Comparison of ENCODE assay signal across 31 cellular contexts in the genomic region with DNA sequence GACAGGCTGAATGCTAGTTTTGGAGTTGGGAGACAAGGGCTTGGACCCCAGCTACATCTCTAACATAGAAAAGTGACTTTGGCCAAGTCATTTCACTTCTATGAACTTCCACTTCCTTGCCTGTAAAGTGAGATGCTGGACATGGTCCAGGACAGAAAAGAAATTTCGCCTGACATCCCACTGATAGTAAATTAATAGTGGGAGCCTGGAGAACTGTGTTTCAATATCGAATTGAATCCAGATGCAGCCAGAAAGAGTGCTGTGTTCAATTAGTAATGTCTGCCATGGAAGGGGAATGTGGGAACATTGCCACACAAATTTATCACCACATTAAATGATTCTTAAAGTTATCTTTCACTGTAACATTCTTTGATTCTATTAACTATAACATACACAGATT.
"Had no signal": no experiment of that assay in that cellular context is flagged by ENCODE, and none has a peak within 500 bp of the region (broad histone marks: within the 10 kb centered on the region; RNA-seq: fewer than 3 reads in every experiment).

No MANE protein-coding gene starts in this region.

- H3K4me1 Mint-ChIP-seq: central memory CD8-positive, alpha-beta T cell had no signal

- H3K4me1 ChIP-seq: Peyer's patch, SJSA1 had no signal

- H3K4me3 Mint-ChIP-seq: activated CD4-positive, alpha-beta memory T cell treated with anti-CD3 and anti-CD28 coated beads for 36 hours; activated CD4-positive, alpha-beta T cell treated with anti-CD3 and anti-CD28 coated beads for 36 hours; activated CD4-positive, alpha-beta T cell treated with anti-CD3 and anti-CD28 coated beads, Interleukin-2, amount 10 ng/mL, durations not matched to agents 7 days and 5 days; activated naive CD4-positive, alpha-beta T cell treated with anti-CD3 and anti-CD28 coated beads, Interleukin-2, amount 10 ng/mL, durations not matched to agents 7 days and 5 days; activated naive CD8-positive, alpha-beta T cell; activated naive CD8-positive, alpha-beta T cell treated with anti-CD3 and anti-CD28 coated beads, Interleukin-2, amount 50 U/mL, for 24 hours; central memory CD8-positive, alpha-beta T cell; T-helper 1 cell treated with Interleukin-12 subunit alpha and Interleukin-12 subunit beta and Interleukin-4 antibody, amounts not matched to agents 30 μg/mL and 1 μg/mL, for 36 hours; T-helper 2 cell treated with Interferon-gamma antibody and Interleukin-4, amounts not matched to agents 5 μg/mL and 100 μg/mL, for 36 hours; WTC11 had no signal

- H3K36me3 ChIP-seq: cardiac muscle cell, Peyer's patch, SJSA1 had no signal

- DNase-seq: activated CD4-positive, alpha-beta memory T cell treated with anti-CD3 and anti-CD28 coated beads for 36 hours; activated CD4-positive, alpha-beta T cell treated with anti-CD3 and anti-CD28 coated beads for 36 hours; activated CD4-positive, alpha-beta T cell treated with anti-CD3 and anti-CD28 coated beads, Interleukin-2, amount 10 ng/mL, durations not matched to agents 7 days and 5 days; activated CD8-positive, alpha-beta memory T cell treated with anti-CD3 and anti-CD28 coated beads, Interleukin-2, amount 50 U/mL, for 4 hours; activated effector memory CD4-positive, alpha-beta T cell treated with Interleukin-2 at 50 U/mL for 16 hours; activated naive CD4-positive, alpha-beta T cell treated with anti-CD3 and anti-CD28 coated beads, Interleukin-2, amount 10 ng/mL, durations not matched to agents 7 days and 5 days; activated naive CD8-positive, alpha-beta T cell treated with anti-CD3 and anti-CD28 coated beads, Interleukin-2, amount 50 U/mL, for 24 hours; activated T-cell treated with anti-CD3 and anti-CD28 coated beads, Interleukin-2, amount 50 U/mL, for 48 hours; anterior cingulate cortex; Karpas-422; KBM-7; NCI-H1105 treated with DMSO at 0.1 percent for 48 hours; NCI-H1436; NCI-H1694; NCI-H2029; NCI-H510A; NCI-H526; NCI-H748 treated with DMSO at 0.1 percent for 48 hours; NK-92 treated with Interleukin-12 subunit alpha and Interleukin-12 subunit beta, amount 100 ng/mL, for 24 hours; PC-3; Peyer's patch; RPMI8226; SHP77 treated with DMSO at 0.1 percent for 48 hours had no signal

- H3K27me3 ChIP-seq: cardiac muscle cell, Peyer's patch, SJSA1 had no signal

- H3K9me3 Mint-ChIP-seq: activated CD4-positive, alpha-beta memory T cell treated with anti-CD3 and anti-CD28 coated beads for 36 hours; activated CD4-positive, alpha-beta T cell treated with anti-CD3 and anti-CD28 coated beads, Interleukin-2, amount 10 ng/mL, durations not matched to agents 7 days and 5 days; activated naive CD4-positive, alpha-beta T cell treated with anti-CD3 and anti-CD28 coated beads, Interleukin-2, amount 10 ng/mL, durations not matched to agents 7 days and 5 days; activated naive CD8-positive, alpha-beta T cell treated with anti-CD3 and anti-CD28 coated beads, Interleukin-2, amount 50 U/mL, for 24 hours; central memory CD8-positive, alpha-beta T cell; T-helper 1 cell treated with Interleukin-12 subunit alpha and Interleukin-12 subunit beta and Interleukin-4 antibody, amounts not matched to agents 30 μg/mL and 1 μg/mL, for 36 hours; T-helper 2 cell treated with Interferon-gamma antibody and Interleukin-4, amounts not matched to agents 5 μg/mL and 100 μg/mL, for 36 hours; WTC11 had no signal

- H3K4me3 ChIP-seq: cardiac muscle cell, Peyer's patch, SJSA1 had no signal

- H3K27me3 Mint-ChIP-seq: activated CD4-positive, alpha-beta T cell treated with anti-CD3 and anti-CD28 coated beads for 36 hours; activated CD4-positive, alpha-beta T cell treated with anti-CD3 and anti-CD28 coated beads, Interleukin-2, amount 10 ng/mL, durations not matched to agents 7 days and 5 days; activated naive CD4-positive, alpha-beta T cell treated with anti-CD3 and anti-CD28 coated beads, Interleukin-2, amount 10 ng/mL, durations not matched to agents 7 days and 5 days; activated naive CD8-positive, alpha-beta T cell treated with anti-CD3 and anti-CD28 coated beads, Interleukin-2, amount 50 U/mL, for 24 hours; central memory CD8-positive, alpha-beta T cell had no signal

- H3K27ac Mint-ChIP-seq: activated CD4-positive, alpha-beta memory T cell treated with anti-CD3 and anti-CD28 coated beads for 36 hours; activated CD4-positive, alpha-beta T cell treated with anti-CD3 and anti-CD28 coated beads for 36 hours; activated CD4-positive, alpha-beta T cell treated with anti-CD3 and anti-CD28 coated beads, Interleukin-2, amount 10 ng/mL, durations not matched to agents 7 days and 5 days; activated naive CD4-positive, alpha-beta T cell treated with anti-CD3 and anti-CD28 coated beads, Interleukin-2, amount 10 ng/mL, durations not matched to agents 7 days and 5 days; activated naive CD8-positive, alpha-beta T cell; activated naive CD8-positive, alpha-beta T cell treated with anti-CD3 and anti-CD28 coated beads, Interleukin-2, amount 50 U/mL, for 24 hours; T-helper 1 cell treated with Interleukin-12 subunit alpha and Interleukin-12 subunit beta and Interleukin-4 antibody, amounts not matched to agents 30 μg/mL and 1 μg/mL, for 36 hours; T-helper 2 cell treated with Interferon-gamma antibody and Interleukin-4, amounts not matched to agents 5 μg/mL and 100 μg/mL, for 36 hours; WTC11 had no signal

- H3K27ac ChIP-seq: cardiac muscle cell, Peyer's patch, SJSA1 had no signal

- ATAC-seq: activated CD4-positive, alpha-beta T cell treated with anti-CD3 and anti-CD28 coated beads for 36 hours; activated CD4-positive, CD25-positive, alpha-beta regulatory T cell treated with anti-CD3 and anti-CD28 coated beads, Interleukin-2, amount 50 U/mL, for 24 hours; activated naive CD8-positive, alpha-beta T cell treated with anti-CD3 and anti-CD28 coated beads, Interleukin-2, amount 50 U/mL, for 24 hours; PC-3; WTC11 had no signal

- H3K36me3 Mint-ChIP-seq: activated CD4-positive, alpha-beta memory T cell treated with anti-CD3 and anti-CD28 coated beads for 36 hours; activated naive CD4-positive, alpha-beta T cell treated with anti-CD3 and anti-CD28 coated beads, Interleukin-2, amount 10 ng/mL, durations not matched to agents 7 days and 5 days; activated naive CD8-positive, alpha-beta T cell; WTC11 had no signal

- H3K9me3 ChIP-seq: Peyer's patch, SJSA1 had no signal
